In the genomic region with DNA sequence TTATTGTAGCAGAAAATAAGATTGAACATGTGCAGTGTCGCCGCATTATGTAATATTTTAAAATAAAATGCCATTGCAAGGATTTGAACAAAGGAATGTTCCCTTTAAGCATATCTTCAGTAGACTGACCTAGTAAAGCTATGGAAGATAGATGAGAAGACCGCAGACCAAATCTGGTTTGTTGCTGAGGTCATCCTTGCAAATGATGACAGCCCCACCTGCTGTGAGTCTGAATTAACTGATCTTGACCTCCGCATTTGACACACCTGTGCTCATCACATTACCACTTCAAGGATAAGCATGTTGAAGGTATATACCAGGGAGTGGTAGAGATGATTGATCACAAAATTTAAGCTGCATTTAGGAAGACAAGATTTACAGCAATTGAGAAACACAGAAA, we compare ENCODE assay signal across 20 cellular contexts.
"Had no signal": no experiment of that assay in that cellular context is flagged by ENCODE, and none has a peak within 500 bp of the region (broad histone marks: within the 10 kb centered on the region; RNA-seq: fewer than 3 reads in every experiment).

No MANE protein-coding gene starts in this region.

- ATAC-seq: activated T-cell treated with anti-CD3 and anti-CD28 coated beads, Interleukin-2, amount 50 U/mL, for 4 hours; left lobe of liver; natural killer cell; sciatic nerve; stimulated activated naive B cell treated with anti-CD40 and anti-IgM and Interleukin-4, amounts not matched to agents 10 μg/mL and 1 μg/mL and 100 μg/mL, for 72 hours had no signal

- H3K4me3 ChIP-seq: adrenal gland, ascending aorta, smooth muscle cell, transverse colon had no signal

- H3K27ac ChIP-seq: adrenal gland, ascending aorta, brain microvascular endothelial cell, transverse colon had no signal

- H3K36me3 ChIP-seq: adrenal gland, ascending aorta, brain microvascular endothelial cell, transverse colon had no signal

- H3K9me3 ChIP-seq: adrenal gland, ascending aorta, transverse colon had no signal

- H3K4me1 ChIP-seq: adrenal gland, ascending aorta, transverse colon had no signal

- H3K4me2 ChIP-seq: smooth muscle cell had no signal

- H3K27me3 ChIP-seq: adrenal gland, ascending aorta, brain microvascular endothelial cell, transverse colon had no signal

- DNase-seq: activated CD4-positive, alpha-beta T cell treated with anti-CD3 and anti-CD28 coated beads for 4 hours; activated CD4-positive, alpha-beta T cell treated with anti-CD3 and anti-CD28 coated beads, Interleukin-2, amount 50 U/mL, for 48 hours; activated CD4-positive, CD25-positive, alpha-beta regulatory T cell; activated CD8-positive, alpha-beta memory T cell treated with anti-CD3 and anti-CD28 coated beads, Interleukin-2, amount 50 U/mL, for 48 hours; activated naive CD4-positive, alpha-beta T cell; activated T-cell treated with anti-CD3 and anti-CD28 coated beads, Interleukin-2, amount 50 U/mL, for 4 hours; adrenal gland; brain microvascular endothelial cell; caudate nucleus; effector CD4-positive, alpha-beta T cell; kidney; midbrain; natural killer cell; stimulated activated CD4-positive, alpha-beta T cell treated with anti-CD3 and anti-CD28 coated beads, Interleukin-15, amount 100 ng/mL, for 24 hours; stimulated activated naive B cell treated with anti-CD40 and anti-IgM and Interleukin-4, amounts not matched to agents 10 μg/mL and 1 μg/mL and 100 μg/mL, for 72 hours; transverse colon had no signal
